ENCODE assay signal across 1 cellular context in genomic region chr9:26955921-26956886, GRCh38.
TF ChIP-seq lines count a peak whose summit lies in the region.

Gene IFT74 (plus strand): TSS chr9:26956412. CDS start chr9:26961968, 5,556 bp downstream.

TF ChIP-seq in HepG2, 621 proteins besides CTCF, POLR2A, EP300 and RAD21 (continued from another document and continues in another):
- TF ChIP-seq, protein P1, sequence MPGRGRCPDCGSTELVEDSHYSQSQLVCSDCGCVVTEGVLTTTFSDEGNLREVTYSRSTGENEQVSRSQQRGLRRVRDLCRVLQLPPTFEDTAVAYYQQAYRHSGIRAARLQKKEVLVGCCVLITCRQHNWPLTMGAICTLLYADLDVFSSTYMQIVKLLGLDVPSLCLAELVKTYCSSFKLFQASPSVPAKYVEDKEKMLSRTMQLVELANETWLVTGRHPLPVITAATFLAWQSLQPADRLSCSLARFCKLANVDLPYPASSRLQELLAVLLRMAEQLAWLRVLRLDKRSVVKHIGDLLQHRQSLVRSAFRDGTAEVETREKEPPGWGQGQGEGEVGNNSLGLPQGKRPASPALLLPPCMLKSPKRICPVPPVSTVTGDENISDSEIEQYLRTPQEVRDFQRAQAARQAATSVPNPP (CRISPR knock-in tag; IDR thresholded peaks at IDR 0.05) = no peak
- peak; percentile 90 for TF ChIP-seq SAP130 (CRISPR knock-in tag; IDR thresholded peaks at IDR 0.05; ENCODE audit: low read depth)
- no peak; the same call in 1 of the 2 replicates for TF ChIP-seq ZMYM3 (CRISPR knock-in tag; IDR thresholded peaks at IDR 0.05)
- TF ChIP-seq, protein P2, sequence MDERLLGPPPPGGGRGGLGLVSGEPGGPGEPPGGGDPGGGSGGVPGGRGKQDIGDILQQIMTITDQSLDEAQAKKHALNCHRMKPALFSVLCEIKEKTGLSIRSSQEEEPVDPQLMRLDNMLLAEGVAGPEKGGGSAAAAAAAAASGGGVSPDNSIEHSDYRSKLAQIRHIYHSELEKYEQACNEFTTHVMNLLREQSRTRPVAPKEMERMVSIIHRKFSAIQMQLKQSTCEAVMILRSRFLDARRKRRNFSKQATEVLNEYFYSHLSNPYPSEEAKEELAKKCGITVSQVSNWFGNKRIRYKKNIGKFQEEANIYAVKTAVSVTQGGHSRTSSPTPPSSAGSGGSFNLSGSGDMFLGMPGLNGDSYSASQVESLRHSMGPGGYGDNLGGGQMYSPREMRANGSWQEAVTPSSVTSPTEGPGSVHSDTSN (CRISPR knock-in tag; IDR thresholded peaks at IDR 0.05) = no peak
- TF ChIP-seq NFYB (CRISPR knock-in tag; IDR thresholded peaks at IDR 0.05) = peak; percentile 87
- TF ChIP-seq ERF (CRISPR knock-in tag; IDR thresholded peaks at IDR 0.05) = peak; percentile 65; the same call in 1 of the 2 replicates
- no peak for TF ChIP-seq PLRG1 (conservative IDR thresholded peaks at IDR 0.05)
- no peak for TF ChIP-seq MEIS1 (CRISPR knock-in tag; IDR thresholded peaks at IDR 0.05; ENCODE audit: borderline replicate concordance)
- no peak for TF ChIP-seq SMAD9 (CRISPR knock-in tag; IDR thresholded peaks at IDR 0.05)
- 0 out of 2 replicates have a peak, but pooled peaks have one; percentile 49 for TF ChIP-seq ZFP37 (CRISPR knock-in tag; IDR thresholded peaks at IDR 0.05; ENCODE audit: borderline replicate concordance)
- no peak for TF ChIP-seq NCOA2 (CRISPR knock-in tag; IDR thresholded peaks at IDR 0.05)
- TF ChIP-seq, protein P3, sequence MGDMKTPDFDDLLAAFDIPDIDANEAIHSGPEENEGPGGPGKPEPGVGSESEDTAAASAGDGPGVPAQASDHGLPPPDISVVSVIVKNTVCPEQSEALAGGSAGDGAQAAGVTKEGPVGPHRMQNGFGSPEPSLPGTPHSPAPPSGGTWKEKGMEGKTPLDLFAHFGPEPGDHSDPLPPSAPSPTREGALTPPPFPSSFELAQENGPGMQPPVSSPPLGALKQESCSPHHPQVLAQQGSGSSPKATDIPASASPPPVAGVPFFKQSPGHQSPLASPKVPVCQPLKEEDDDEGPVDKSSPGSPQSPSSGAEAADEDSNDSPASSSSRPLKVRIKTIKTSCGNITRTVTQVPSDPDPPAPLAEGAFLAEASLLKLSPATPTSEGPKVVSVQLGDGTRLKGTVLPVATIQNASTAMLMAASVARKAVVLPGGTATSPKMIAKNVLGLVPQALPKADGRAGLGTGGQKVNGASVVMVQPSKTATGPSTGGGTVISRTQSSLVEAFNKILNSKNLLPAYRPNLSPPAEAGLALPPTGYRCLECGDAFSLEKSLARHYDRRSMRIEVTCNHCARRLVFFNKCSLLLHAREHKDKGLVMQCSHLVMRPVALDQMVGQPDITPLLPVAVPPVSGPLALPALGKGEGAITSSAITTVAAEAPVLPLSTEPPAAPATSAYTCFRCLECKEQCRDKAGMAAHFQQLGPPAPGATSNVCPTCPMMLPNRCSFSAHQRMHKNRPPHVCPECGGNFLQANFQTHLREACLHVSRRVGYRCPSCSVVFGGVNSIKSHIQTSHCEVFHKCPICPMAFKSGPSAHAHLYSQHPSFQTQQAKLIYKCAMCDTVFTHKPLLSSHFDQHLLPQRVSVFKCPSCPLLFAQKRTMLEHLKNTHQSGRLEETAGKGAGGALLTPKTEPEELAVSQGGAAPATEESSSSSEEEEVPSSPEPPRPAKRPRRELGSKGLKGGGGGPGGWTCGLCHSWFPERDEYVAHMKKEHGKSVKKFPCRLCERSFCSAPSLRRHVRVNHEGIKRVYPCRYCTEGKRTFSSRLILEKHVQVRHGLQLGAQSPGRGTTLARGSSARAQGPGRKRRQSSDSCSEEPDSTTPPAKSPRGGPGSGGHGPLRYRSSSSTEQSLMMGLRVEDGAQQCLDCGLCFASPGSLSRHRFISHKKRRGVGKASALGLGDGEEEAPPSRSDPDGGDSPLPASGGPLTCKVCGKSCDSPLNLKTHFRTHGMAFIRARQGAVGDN (CRISPR knock-in tag; IDR thresholded peaks at IDR 0.05) = peak; percentile 84
- no peak for TF ChIP-seq ZFP36L2 (CRISPR knock-in tag; IDR thresholded peaks at IDR 0.05)
- no peak; the same call in 1 of the 2 replicates for TF ChIP-seq FOXA3 (CRISPR knock-in tag; IDR thresholded peaks at IDR 0.05)
- peak; percentile 74; the same call in 1 of the 2 replicates for TF ChIP-seq ZZZ3 (CRISPR knock-in tag; IDR thresholded peaks at IDR 0.05; ENCODE audit: borderline replicate concordance)
- TF ChIP-seq ZNF816 (CRISPR knock-in tag; IDR thresholded peaks at IDR 0.05; ENCODE audit: borderline replicate concordance) = no peak
- TF ChIP-seq ZHX2 (IDR thresholded peaks at IDR 0.05; ENCODE audit: low read depth) = no peak
- no peak for TF ChIP-seq ZHX2 (CRISPR knock-in tag; IDR thresholded peaks at IDR 0.05; ENCODE audit: borderline replicate concordance)
- TF ChIP-seq SIN3A (IDR thresholded peaks at IDR 0.05; ENCODE audit: borderline replicate concordance, low read depth, low read length) = peak; percentile 86; the same call in 1 of the 2 replicates
- TF ChIP-seq ZNF713 (CRISPR knock-in tag; IDR thresholded peaks at IDR 0.05) = no peak
- no peak for TF ChIP-seq RBM22 (optimal IDR thresholded peaks at IDR 0.05; ENCODE audit: low read length)
- no peak for TF ChIP-seq ZNF850 (CRISPR knock-in tag; conservative IDR thresholded peaks at IDR 0.05)
- TF ChIP-seq ZNF510 (CRISPR knock-in tag; IDR thresholded peaks at IDR 0.05; ENCODE audit: low read depth) = peak; percentile 16; the same call in 1 of the 2 replicates
- 0 out of 2 replicates have a peak, but pooled peaks have one; percentile 17 for TF ChIP-seq ZNF264 (CRISPR knock-in tag; IDR thresholded peaks at IDR 0.05)
- no peak for TF ChIP-seq PREB (CRISPR knock-in tag; IDR thresholded peaks at IDR 0.05)
- TF ChIP-seq HOXA5 (CRISPR knock-in tag; IDR thresholded peaks at IDR 0.05) = peak; percentile 22
- TF ChIP-seq DNMT3B (CRISPR knock-in tag; conservative IDR thresholded peaks at IDR 0.05) = no peak; the same call in 1 of the 2 replicates
- TF ChIP-seq PRMT3 (CRISPR knock-in tag; IDR thresholded peaks at IDR 0.05; ENCODE audit: borderline replicate concordance, low read depth) = no peak
- TF ChIP-seq ZNF773 (CRISPR knock-in tag; IDR thresholded peaks at IDR 0.05; ENCODE audit: borderline replicate concordance) = no peak
- peak; percentile 64; the same call in 1 of the 2 replicates for TF ChIP-seq DR1 (CRISPR knock-in tag; IDR thresholded peaks at IDR 0.05)
- TF ChIP-seq NR2F6 (IDR thresholded peaks at IDR 0.05) = no peak
- TF ChIP-seq NR2F6 (CRISPR knock-in tag; IDR thresholded peaks at IDR 0.05) = no peak
- peak; percentile 71; the same call in 1 of the 2 replicates for TF ChIP-seq HNF1B (CRISPR knock-in tag; IDR thresholded peaks at IDR 0.05)
- TF ChIP-seq RELA (CRISPR knock-in tag; IDR thresholded peaks at IDR 0.05) = no peak
- no peak for TF ChIP-seq ARHGAP35 (CRISPR knock-in tag; IDR thresholded peaks at IDR 0.05; ENCODE audit: borderline replicate concordance)
- TF ChIP-seq ZBTB38 (CRISPR knock-in tag; IDR thresholded peaks at IDR 0.05) = peak; percentile 22; the same call in 1 of the 2 replicates
- TF ChIP-seq ZFY (CRISPR knock-in tag; IDR thresholded peaks at IDR 0.05) = peak; percentile 96
- TF ChIP-seq TFDP2 (CRISPR knock-in tag; IDR thresholded peaks at IDR 0.05) = peak; percentile 48; the same call in 1 of the 2 replicates
- no peak for TF ChIP-seq NFIC (IDR thresholded peaks at IDR 0.05; ENCODE audit: low read length)
- TF ChIP-seq RAD51 (IDR thresholded peaks at IDR 0.05; ENCODE audit: borderline replicate concordance) = no peak
- TF ChIP-seq FLYWCH1 (CRISPR knock-in tag; IDR thresholded peaks at IDR 0.05) = no peak
- no peak; the same call in 1 of the 2 replicates for TF ChIP-seq ZNF547 (CRISPR knock-in tag; IDR thresholded peaks at IDR 0.05)
- TF ChIP-seq ZNF652 (CRISPR knock-in tag; IDR thresholded peaks at IDR 0.05; ENCODE audit: borderline replicate concordance, low read depth) = no peak
- TF ChIP-seq ZNF333 (CRISPR knock-in tag; IDR thresholded peaks at IDR 0.05; ENCODE audit: borderline replicate concordance) = no peak
- TF ChIP-seq, protein P4, sequence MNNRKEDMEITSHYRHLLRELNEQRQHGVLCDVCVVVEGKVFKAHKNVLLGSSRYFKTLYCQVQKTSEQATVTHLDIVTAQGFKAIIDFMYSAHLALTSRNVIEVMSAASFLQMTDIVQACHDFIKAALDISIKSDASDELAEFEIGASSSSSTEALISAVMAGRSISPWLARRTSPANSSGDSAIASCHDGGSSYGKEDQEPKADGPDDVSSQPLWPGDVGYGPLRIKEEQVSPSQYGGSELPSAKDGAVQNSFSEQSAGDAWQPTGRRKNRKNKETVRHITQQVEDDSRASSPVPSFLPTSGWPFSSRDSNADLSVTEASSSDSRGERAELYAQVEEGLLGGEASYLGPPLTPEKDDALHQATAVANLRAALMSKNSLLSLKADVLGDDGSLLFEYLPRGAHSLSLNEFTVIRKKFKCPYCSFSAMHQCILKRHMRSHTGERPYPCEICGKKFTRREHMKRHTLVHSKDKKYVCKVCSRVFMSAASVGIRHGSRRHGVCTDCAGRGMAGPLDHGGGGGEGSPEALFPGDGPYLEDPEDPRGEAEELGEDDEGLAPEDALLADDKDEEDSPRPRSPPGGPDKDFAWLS (CRISPR knock-in tag; IDR thresholded peaks at IDR 0.05; ENCODE audit: borderline replicate concordance) = no peak
- TF ChIP-seq ATRX (CRISPR knock-in tag; IDR thresholded peaks at IDR 0.05; ENCODE audit: borderline replicate concordance) = no peak
- TF ChIP-seq TOE1 (CRISPR knock-in tag; IDR thresholded peaks at IDR 0.05) = no peak
- peak; percentile 51; the same call in 1 of the 2 replicates for TF ChIP-seq ZNF205 (CRISPR knock-in tag; IDR thresholded peaks at IDR 0.05)
- no peak for TF ChIP-seq PCBP1 (IDR thresholded peaks at IDR 0.05; ENCODE audit: borderline replicate concordance, low read depth, low read length)
- no peak for TF ChIP-seq ZNF615 (CRISPR knock-in tag; IDR thresholded peaks at IDR 0.05; ENCODE audit: borderline replicate concordance)
- TF ChIP-seq MTA3 (CRISPR knock-in tag; IDR thresholded peaks at IDR 0.05) = no peak
